In the genomic region with DNA sequence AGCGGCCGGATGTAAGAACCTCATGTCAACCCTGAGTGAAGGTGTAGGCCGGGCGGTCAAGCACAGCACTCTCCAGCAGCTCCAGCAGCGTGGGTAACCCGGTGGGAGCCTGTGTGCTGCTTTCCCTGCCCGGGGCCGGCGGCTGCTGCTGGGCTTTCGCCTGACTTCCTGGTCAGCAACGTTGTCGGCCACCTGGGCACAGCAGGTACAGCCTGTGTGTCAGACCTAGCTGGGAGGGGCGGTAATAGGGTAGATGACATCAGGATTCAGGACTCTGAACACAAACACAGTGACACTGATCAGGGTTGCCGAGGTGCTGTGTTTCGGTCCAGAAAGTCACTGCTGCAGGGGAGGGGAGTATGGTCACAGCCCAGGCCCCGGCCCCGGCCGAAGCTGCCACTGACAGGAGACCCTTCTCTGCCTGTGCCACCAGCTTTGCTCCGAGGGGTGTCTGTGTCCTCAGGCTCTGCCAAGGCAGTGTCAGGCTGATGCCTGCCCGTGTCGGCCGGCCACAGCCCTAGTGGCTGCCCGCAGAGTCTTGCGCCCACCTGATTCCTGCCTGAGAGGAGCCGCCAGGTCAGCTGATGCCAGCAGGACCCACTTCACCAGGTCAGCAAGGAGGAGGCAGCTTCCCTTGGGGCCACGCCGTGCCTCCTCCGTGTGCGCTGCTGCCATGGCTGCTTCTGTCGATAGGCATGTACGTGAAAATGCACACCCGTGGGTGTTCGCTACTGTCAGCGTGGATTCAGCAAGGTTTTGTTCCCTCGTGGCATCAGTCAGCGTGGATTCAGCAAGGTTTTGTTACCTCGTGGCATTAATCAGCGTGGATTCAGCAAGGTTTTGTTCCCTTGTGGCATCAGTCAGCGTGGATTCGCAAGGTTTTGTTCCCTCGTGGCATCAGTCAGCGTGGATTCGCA, we compare ENCODE assay signal across 21 cellular contexts. TPM values are rescaled to one million over a fixed set of nuclear protein-coding genes. Genes with fewer than 3 reads are reported as not detected.
DNase-seq lines count a peak whose midpoint lies in the region; ATAC-seq, FAIRE-seq and TF ChIP-seq lines count a peak whose summit lies in the region.
"Had no signal": no experiment of that assay in that cellular context is flagged by ENCODE, and none has a peak within 500 bp of the region (broad histone marks: within the 10 kb centered on the region; RNA-seq: fewer than 3 reads in every experiment).

No MANE protein-coding gene starts in this region.

- DNase-seq in RWPE1 (ENCODE audit: low spot score): no peak
- peak; percentile 82 for DNase-seq in kidney
- peak in 1 of 2 donors; percentile 1 for DNase-seq in trophoblast cell
- DNase-seq in SW480 (ENCODE audit: low spot score): no peak
- DNase-seq in iPS-NIHi11 (ENCODE audit: low spot score): no peak
- no peak for DNase-seq in sciatic nerve (ENCODE audit: low spot score)
- DNase-seq: AML-193; CD4-positive, CD25-positive, alpha-beta regulatory T cell; DND-41; GF-D8; KBM-7; NCI-H1048; NCI-H2107; NCI-H226; NCI-H69; NK-92 treated with Interleukin-12 subunit alpha and Interleukin-12 subunit beta, amount 100 ng/mL, for 24 hours; OCI-M1; RPMI8226 had no signal

- no peak overlapping the region for H4K8ac ChIP-seq in trophoblast cell (ENCODE audit: low read depth, low read length)

- peak overlapping the region; percentile 49 for H3K18ac ChIP-seq in trophoblast cell (ENCODE audit: low read length)

- peaks cover 2% of the 10 kb centered on the region for H3K79me1 ChIP-seq in trophoblast cell (ENCODE audit: low read length)

- CTCF ChIA-PET in RWPE1 (lab: Yijun Ruan, JAX): no interaction called here

- no peak overlapping the region for H3K4ac ChIP-seq in trophoblast cell (ENCODE audit: low read depth, low read length)

- no peak overlapping the region for H3K4me3 ChIP-seq in kidney (ENCODE audit: low read length in 2 of 2)
- H3K4me3 ChIP-seq in trophoblast cell (ENCODE audit: low read depth, low read length): no peak overlapping the region
- H3K4me3 ChIP-seq: SJSA1 had no signal

- H3K27ac ChIP-seq in RWPE1 (peak overlapping the region; percentile 27; the same call in 1 of the 2 replicates), kidney (ENCODE audit: low read depth in 2 of 2, low read length in 2 of 2) (no peak overlapping the region), trophoblast cell (ENCODE audit: low read depth, low read length) (no peak overlapping the region)
- H3K27ac ChIP-seq: SJSA1 had no signal

- no peak for FAIRE-seq in kidney (lab: Jason Lieb, UNC)
- FAIRE-seq: GM19239, HTR-8/SVneo had no signal

- H3K27me3 ChIP-seq in trophoblast cell (ENCODE audit: insufficient read depth, low read length): no peaks in the 10 kb centered on the region
- H3K27me3 ChIP-seq: SJSA1 had no signal

- H4K91ac ChIP-seq in trophoblast cell (ENCODE audit: low read depth, low read length): no peak overlapping the region

- no peak overlapping the region for H4K12ac ChIP-seq in trophoblast cell (ENCODE audit: low read depth, low read length)

- POLR2A ChIA-PET in RWPE1 (lab: Yijun Ruan, JAX; ENCODE audit: low non-redundant PET): no interaction called here

- H3K4me2 ChIP-seq in trophoblast cell (ENCODE audit: low read length): no peak overlapping the region

- H3K9me3 ChIP-seq in kidney (ENCODE audit: control insufficient read depth in 1 of 2, low read length in 2 of 2): no peaks in the 10 kb centered on the region
- peaks cover 8% of the 10 kb centered on the region for H3K9me3 ChIP-seq in trophoblast cell (ENCODE audit: insufficient read depth, low read depth, low read length)
- H3K9me3 ChIP-seq: SJSA1 had no signal

- no peak overlapping the region for H3K14ac ChIP-seq in trophoblast cell (ENCODE audit: low read length)

- WGBS in trophoblast cell (ENCODE audit: extremely low coverage, insufficient coverage, insufficient read length): no CpG with 5 or more reads among the region's 43 CpGs

- no peak overlapping the region for H2BK12ac ChIP-seq in trophoblast cell (ENCODE audit: low read length)

- TF ChIP-seq CTCF in RWPE1 (conservative IDR thresholded peaks at IDR 0.05; ENCODE audit: low read depth) (no peak), kidney (IDR thresholded peaks at IDR 0.05; ENCODE audit: borderline replicate concordance, extremely low read depth, insufficient read depth) (no peak)

- H3K36me3 ChIP-seq in kidney (ENCODE audit: control insufficient read depth in 1 of 2, insufficient read depth in 2 of 2, low read length in 2 of 2) (peaks cover 2 to 5% of the 10 kb centered on the region in 2 donors), trophoblast cell (ENCODE audit: control insufficient read depth in 1 of 2, insufficient read depth in 2 of 2, low read length in 2 of 2) (peaks cover 19 to 26% of the 10 kb centered on the region in 2 experiments)

- no peak overlapping the region for H3K9ac ChIP-seq in kidney (ENCODE audit: low read length in 2 of 2)
- H3K9ac ChIP-seq in trophoblast cell (ENCODE audit: low read length): no peak overlapping the region

- no peak overlapping the region for H2AK5ac ChIP-seq in trophoblast cell (ENCODE audit: low read length)

- no peak overlapping the region for H2BK5ac ChIP-seq in trophoblast cell (ENCODE audit: low read depth, low read length, poor library complexity)

- H3K23ac ChIP-seq in trophoblast cell (ENCODE audit: low read length): no peak overlapping the region

- H3K79me2 ChIP-seq in trophoblast cell (ENCODE audit: control insufficient read depth, insufficient read depth, low read length, poor library complexity): no peaks in the 10 kb centered on the region

- H2AFZ ChIP-seq in trophoblast cell (ENCODE audit: insufficient read depth, low read length, poor library complexity): no peak overlapping the region

- intact Hi-C loops in kidney (cut with DNase I): no loop called here
- intact Hi-C loops in sciatic nerve (cut with DNase I): no loop called here

- peaks cover 4 to 15% of the 10 kb centered on the region in 2 donors for H3K4me1 ChIP-seq in kidney (ENCODE audit: control insufficient read depth in 1 of 2, insufficient read depth in 1 of 2, low read depth in 1 of 2, low read length in 2 of 2)
- peaks cover 0 to 2% of the 10 kb centered on the region in 2 experiments for H3K4me1 ChIP-seq in trophoblast cell (ENCODE audit: control insufficient read depth in 1 of 2, insufficient read depth in 2 of 2, low read length in 2 of 2)
- H3K4me1 ChIP-seq: SJSA1 had no signal

- ATAC-seq in sciatic nerve: no peak

- H2BK120ac ChIP-seq in trophoblast cell (ENCODE audit: insufficient read depth, low read length, poor library complexity): no peak overlapping the region

RNA-seq across cellular contexts. Expression of a gene that starts 9.2 kb away (rescaled TPM):
- total RNA-seq in kidney (24.0 TPM), sciatic nerve (22.5 TPM)
- polyA plus RNA-seq in kidney (ENCODE audit: insufficient read depth, low read depth, low replicate concordance): 18.1 TPM
- polyA plus RNA-seq in trophoblast cell (2013): 26.3 and 27.6 TPM in 2 replicates

RNA-seq across cellular contexts. Expression of a gene that starts 29.3 kb away (rescaled TPM):
- total RNA-seq in kidney (92.9 TPM), sciatic nerve (46.6 TPM)
- 118 TPM for polyA plus RNA-seq in kidney (ENCODE audit: insufficient read depth, low read depth, low replicate concordance)
- polyA plus RNA-seq in trophoblast cell (2013): 26.7 and 27.0 TPM in 2 replicates

RNA-seq across cellular contexts. Expression of a gene that starts 31.7 kb away (rescaled TPM):
- total RNA-seq in kidney: 0.69 TPM
- polyA plus RNA-seq in kidney (ENCODE audit: insufficient read depth, low read depth, low replicate concordance): 1.8 TPM
- 13.1 and 14.9 TPM in 2 replicates for polyA plus RNA-seq in trophoblast cell (2013)
- 1.5 TPM for total RNA-seq in sciatic nerve
- polyA plus RNA-seq: CD4-positive, CD25-positive, alpha-beta regulatory T cell had no signal

RNA-seq across cellular contexts. Expression of a gene that starts 32.3 kb away (rescaled TPM):
- 3.3 TPM for total RNA-seq in kidney
- 17.4 TPM for polyA plus RNA-seq in kidney (ENCODE audit: insufficient read depth, low read depth, low replicate concordance)
- polyA plus RNA-seq in trophoblast cell (2013): 0.25 and 0.28 TPM in 2 replicates
- total RNA-seq in sciatic nerve: 1.2 TPM

RNA-seq across cellular contexts. Expression of a gene that starts 37.0 kb away (rescaled TPM):
- total RNA-seq in kidney (44.2 TPM), sciatic nerve (54.1 TPM)
- polyA plus RNA-seq in kidney (ENCODE audit: insufficient read depth, low read depth, low replicate concordance): 183 TPM
- 67.5 and 72.3 TPM in 2 replicates for polyA plus RNA-seq in trophoblast cell (2013)
